ENCODE assay signal across 8 cellular contexts in the genomic region with DNA sequence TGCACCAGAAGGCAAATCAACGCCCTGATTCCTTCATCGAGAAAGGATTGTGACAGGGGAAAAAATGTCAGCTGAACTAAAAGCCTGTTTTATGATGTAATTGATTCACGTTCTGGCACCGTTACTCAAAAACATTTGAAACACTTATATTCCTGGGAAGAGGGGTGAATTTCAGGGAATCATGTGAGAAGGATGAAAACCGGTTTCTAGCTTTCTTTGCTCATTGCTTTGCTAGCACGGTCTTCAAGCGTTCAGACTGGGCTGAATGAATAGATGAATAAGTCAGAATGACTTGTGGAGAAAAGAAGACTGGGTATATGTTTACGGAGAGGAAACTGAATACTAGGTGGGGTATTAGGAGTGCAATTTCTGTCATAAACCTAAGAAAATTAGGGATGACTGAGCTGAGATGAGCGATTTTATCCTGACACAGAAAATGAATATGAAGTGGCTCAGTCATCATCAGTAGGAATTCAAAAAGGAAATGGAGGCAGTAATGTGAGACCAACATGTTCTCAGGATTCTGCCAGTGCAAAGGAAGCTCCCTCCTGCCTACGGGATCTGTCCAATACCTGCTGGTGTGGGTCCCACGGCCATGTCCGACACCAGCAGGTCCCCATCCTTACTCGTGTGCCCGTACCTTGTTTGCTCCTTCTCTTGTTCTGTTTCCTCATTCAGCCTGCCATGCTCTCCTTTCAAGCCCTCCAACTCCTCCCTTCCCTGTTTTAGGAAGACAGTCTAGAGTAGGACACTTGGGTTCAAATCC.
"Had no signal": no experiment of that assay in that cellular context is flagged by ENCODE, and none has a peak within 500 bp of the region (broad histone marks: within the 10 kb centered on the region; RNA-seq: fewer than 3 reads in every experiment).

No MANE protein-coding gene starts in this region.

- H3K9ac ChIP-seq: GM23248 had no signal

- H3K4me3 ChIP-seq: GM23248, HAP-1 had no signal

- H2AFZ ChIP-seq: GM23248 had no signal

- H3K9me3 ChIP-seq: HAP-1 had no signal

- FAIRE-seq: HepG2 had no signal

- DNase-seq: GM23248, GOT3, H7, HFFc6, KBM-7 had no signal

- H3K36me3 ChIP-seq: HAP-1 had no signal

- H3K27ac ChIP-seq: GM23248, HL-60 had no signal
